ENCODE assay signal across 8 cellular contexts in the genomic region with DNA sequence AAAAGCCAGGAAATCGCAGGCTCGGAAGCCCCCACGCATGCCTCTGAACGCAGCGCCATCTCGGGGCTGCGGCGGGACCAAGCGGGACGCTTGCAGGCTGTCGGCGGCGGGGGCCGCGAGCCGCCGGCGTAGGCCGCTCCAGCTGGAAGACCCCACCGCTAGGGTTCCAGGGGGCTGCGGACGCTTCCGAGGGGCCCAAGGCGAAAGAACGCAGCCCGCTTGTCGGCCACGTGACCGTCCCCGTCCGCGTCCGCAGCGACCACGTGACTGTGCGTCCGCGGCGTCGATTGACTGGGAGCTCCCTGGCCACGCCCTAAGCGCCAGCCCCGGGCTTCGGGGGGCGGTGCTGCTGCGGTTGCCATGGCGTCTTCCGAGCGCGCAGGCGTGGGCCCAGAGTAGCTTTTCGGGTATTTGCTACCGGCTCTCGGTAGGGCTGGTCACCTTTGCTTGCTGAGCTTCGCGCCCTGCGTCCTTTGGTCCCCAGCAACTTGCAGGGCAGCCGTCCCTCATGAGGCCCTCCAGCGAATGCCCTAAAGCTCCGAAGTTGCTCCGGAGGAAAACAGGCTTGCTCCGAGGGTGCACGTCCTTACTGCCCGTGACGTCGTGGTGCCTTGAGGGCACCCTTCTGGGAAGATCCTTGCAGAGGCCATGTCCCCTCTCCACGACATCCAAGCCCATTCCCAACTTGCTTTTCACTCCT.
DNase-seq lines count a peak whose midpoint lies in the region; ATAC-seq and TF ChIP-seq lines count a peak whose summit lies in the region.

No MANE protein-coding gene starts in this region.

- no peaks in the 10 kb centered on the region for H3K9me2 ChIP-seq in OCI-LY1 (ENCODE audit: low read depth, low read length)

- H3K27me3 ChIP-seq in OCI-LY1 (ENCODE audit: insufficient read depth, low read length): no peaks in the 10 kb centered on the region
- peaks cover 4% of the 10 kb centered on the region for H3K27me3 ChIP-seq in mucosa of stomach (ENCODE audit: control insufficient read depth, insufficient read depth, low read length)

- H3K4me3 ChIP-seq in OCI-LY1 (ENCODE audit: low read depth, low read length, poor library complexity, severe bottlenecking): peak overlapping the region; percentile 66
- peak overlapping the region; percentile 84 for H3K4me3 ChIP-seq in epithelial cell of proximal tubule (ENCODE audit: low read depth, low read length)
- H3K4me3 ChIP-seq in mucosa of stomach (ENCODE audit: low read length): peak overlapping the region; percentile 96

- no peaks in the 10 kb centered on the region for H4K20me1 ChIP-seq in OCI-LY1 (ENCODE audit: insufficient read depth, low read length)

- TF ChIP-seq CTCF in OCI-LY1 (IDR thresholded peaks at IDR 0.05; ENCODE audit: low read length): peak; percentile 40; the same call in 1 of the 2 replicates
- peak; percentile 45 for TF ChIP-seq CTCF in epithelial cell of proximal tubule (conservative IDR thresholded peaks at IDR 0.05; ENCODE audit: low read depth, low read length)

- H3F3A ChIP-seq in OCI-LY1 (ENCODE audit: insufficient read depth, low read length): no peaks in the 10 kb centered on the region

- H3K36me3 ChIP-seq in OCI-LY1 (ENCODE audit: insufficient read depth, low read length): no peaks in the 10 kb centered on the region
- no peaks in the 10 kb centered on the region for H3K36me3 ChIP-seq in mucosa of stomach (ENCODE audit: control insufficient read depth, insufficient read depth, low read length)

- DNase-seq in DMS153 treated with DMSO at 0.1 percent for 48 hours (lab: John Stamatoyannopoulos, UW; ENCODE audit: unreplicated experiment): peak; percentile 73
- DNase-seq in HuH-7.5 (ENCODE audit: low spot score): peak; percentile 71
- DNase-seq in activated T-cell treated with anti-CD3 and anti-CD28 coated beads for 48 hours (ENCODE audit: low read depth): peak; percentile 89
- DNase-seq in epithelial cell of proximal tubule (ENCODE audit: low read depth): no peak
- peak; percentile 78 for DNase-seq in stimulated activated CD8-positive, alpha-beta memory T cell treated with anti-CD3 and anti-CD28 coated beads, Interleukin-7, amount 100 ng/mL, for 24 hours (ENCODE audit: low read depth)

- peak overlapping the region; percentile 70; the same call in 1 of the 2 replicates for H2AFZ ChIP-seq in OCI-LY1 (ENCODE audit: low read length)

- H3K4me1 ChIP-seq in OCI-LY1 (ENCODE audit: insufficient read depth, low read length, severe bottlenecking): peaks cover 15% of the 10 kb centered on the region
- peaks cover 9% of the 10 kb centered on the region for H3K4me1 ChIP-seq in mucosa of stomach (ENCODE audit: control insufficient read depth, insufficient read depth, low read length)

- H3K79me2 ChIP-seq in OCI-LY1 (ENCODE audit: insufficient read depth, low read length): no peaks in the 10 kb centered on the region

- H3K27ac ChIP-seq in OCI-LY1 (ENCODE audit: low read depth, low read length, poor library complexity, severe bottlenecking): no peak overlapping the region

- H3K9me3 ChIP-seq in OCI-LY1 (ENCODE audit: low read length) (no peaks in the 10 kb centered on the region), mucosa of stomach (ENCODE audit: control insufficient read depth, low read length) (no peaks in the 10 kb centered on the region)

- ATAC-seq in GM21528 (IDR thresholded peaks at IDR 0.05; ENCODE audit: low FRiP score, unreplicated experiment): peak; percentile 89

- H3K9ac ChIP-seq in OCI-LY1 (ENCODE audit: low read length) (peak overlapping the region; percentile 60), mucosa of stomach (ENCODE audit: low read length) (peak overlapping the region; percentile 70)

- peak overlapping the region; percentile 72 for H3K4me2 ChIP-seq in OCI-LY1 (ENCODE audit: low read length)
